In the genomic region with DNA sequence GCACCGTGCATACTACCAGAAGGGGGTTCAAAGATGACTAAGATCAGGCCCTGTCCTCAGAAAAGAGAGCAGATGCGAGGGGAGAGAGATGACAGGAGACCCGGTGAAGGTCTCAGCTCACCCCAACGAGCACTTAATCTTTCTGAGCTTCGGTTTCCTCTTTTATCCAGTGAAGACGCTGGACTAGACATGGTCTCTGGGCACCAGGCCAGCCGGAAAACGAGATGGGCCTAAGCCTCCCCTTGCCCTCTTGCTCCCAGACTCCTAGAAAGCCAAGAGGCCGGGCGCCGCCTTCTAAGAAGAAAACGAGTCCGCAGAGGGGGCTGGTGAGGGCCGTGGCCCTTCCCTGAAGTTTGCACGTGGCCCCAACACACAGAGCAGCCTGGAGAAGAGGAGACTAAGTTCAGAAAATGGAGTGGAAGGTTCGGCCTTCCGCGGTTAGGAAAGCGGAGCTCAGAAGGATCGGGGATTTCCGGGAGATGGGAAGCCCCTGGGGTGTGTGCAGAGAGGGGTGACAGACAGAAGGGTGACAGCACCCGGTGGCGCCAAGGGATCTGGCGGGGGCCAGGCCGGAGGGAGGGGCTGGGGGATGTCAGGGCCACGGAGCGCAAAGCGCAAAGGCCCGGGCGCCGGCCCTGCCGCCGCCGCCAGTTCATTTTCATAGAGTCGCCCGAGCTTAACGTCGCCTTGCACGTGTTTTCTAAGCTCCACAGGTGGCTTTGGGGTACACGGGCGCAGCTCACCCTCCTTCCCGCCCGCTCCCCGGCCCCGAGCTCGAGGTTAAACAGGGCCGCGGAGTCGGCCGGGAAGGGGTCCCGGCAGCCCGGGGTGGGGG, we compare ENCODE assay signal across 8 cellular contexts. TPM values are rescaled to one million over a fixed set of nuclear protein-coding genes. Genes with fewer than 3 reads are reported as not detected.
DNase-seq lines count a peak whose midpoint lies in the region; ATAC-seq and TF ChIP-seq lines count a peak whose summit lies in the region.

No MANE protein-coding gene starts in this region.

- peaks cover 0 to 40% (median 16%) of the 10 kb centered on the region in 12 donors for H3K4me1 ChIP-seq in heart left ventricle

- in situ Hi-C loops in GM13977 (cut with MboI; ENCODE audit: low pct_unique_long_range_greater_than_20kb, low sequenced_read_pairs, unreplicated experiment) = no loop called here

- no peak overlapping the region for H3K27ac ChIP-seq in WERI-Rb-1
- peak overlapping the region in 3 of 12 donors; percentile 25 to 84 (median 67) for H3K27ac ChIP-seq in heart left ventricle

- DNase-seq in GM13977 (ENCODE audit: low spot score) (peak; percentile 88), WERI-Rb-1 (peak; percentile 30), heart left ventricle (peak in 3 of 5 donors; percentile 29 to 71 (median 70)), sciatic nerve (ENCODE audit: low spot score) (no peak), NCI-H2081 treated with DMSO at 0.1 percent for 48 hours (lab: John Stamatoyannopoulos, UW) (no peak)
- DNase-seq in stimulated activated CD4-positive, alpha-beta T cell treated with anti-CD3 and anti-CD28 coated beads, Interleukin-2, amount 100 ng/mL, for 24 hours = no peak

- peaks cover 19% of the 10 kb centered on the region for H3K27me3 ChIP-seq in WERI-Rb-1 (ENCODE audit: insufficient read depth, low read depth, severe bottlenecking)
- H3K27me3 ChIP-seq in heart left ventricle = peaks cover 9 to 53% (median 26%) of the 10 kb centered on the region in 9 donors

- no peaks in the 10 kb centered on the region for H3K36me3 ChIP-seq in WERI-Rb-1
- H3K36me3 ChIP-seq in heart left ventricle = no peaks in the 10 kb centered on the region

- peak overlapping the region; percentile 38 for H3K4me3 ChIP-seq in WERI-Rb-1 (ENCODE audit: low read depth, low read length)
- peak overlapping the region; percentile 32 to 74 (median 54) for H3K4me3 ChIP-seq in heart left ventricle

- TF ChIP-seq POLR2A in heart left ventricle (IDR thresholded peaks at IDR 0.05) = no peak

- intact Hi-C loops in heart left ventricle (cut with DNase I) (no loop called here), sciatic nerve (cut with DNase I) (no loop called here)

- no peaks in the 10 kb centered on the region for H3K9me3 ChIP-seq in WERI-Rb-1 (ENCODE audit: severe bottlenecking)
- no peaks in the 10 kb centered on the region for H3K9me3 ChIP-seq in heart left ventricle

- peak; percentile 39 for ATAC-seq in HG02678 (IDR thresholded peaks at IDR 0.05; ENCODE audit: unreplicated experiment)
- peak in 3 of 4 donors; percentile 5 to 15 (median 5) for ATAC-seq in heart left ventricle
- ATAC-seq in sciatic nerve = peak; percentile 37
- no peak for ATAC-seq in GM21526 (IDR thresholded peaks at IDR 0.05; ENCODE audit: low FRiP score, unreplicated experiment)

- 15 to 37% (median 23%) methylated on average over 30 to 52 of the region's 52 CpGs for WGBS in heart left ventricle, 4 donors

- no peak for TF ChIP-seq CTCF in GM13977 (IDR thresholded peaks at IDR 0.05; ENCODE audit: extremely low read depth, insufficient read depth, missing control alignments)
- no peak for TF ChIP-seq CTCF in WERI-Rb-1 (IDR thresholded peaks at IDR 0.05; ENCODE audit: low read depth, low read length)
- TF ChIP-seq CTCF in heart left ventricle (IDR thresholded peaks at IDR 0.05) = no peak

RNA-seq across cellular contexts. Expression of gene BHLHA9, which starts 42.1 kb away (rescaled TPM):
- total RNA-seq in heart left ventricle = not detected
- not detected for polyA plus RNA-seq in heart left ventricle
- not detected for total RNA-seq in sciatic nerve

RNA-seq across cellular contexts. Expression of gene ABR, which starts 48.4 kb away (rescaled TPM):
- 100 to 1,000 TPM; 134 to 171 (median 156) TPM for total RNA-seq in heart left ventricle
- polyA plus RNA-seq in heart left ventricle = 10 to 100 TPM; 64.5 to 93.2 TPM
- total RNA-seq in sciatic nerve = 110 TPM

RNA-seq across cellular contexts. Expression of gene TRARG1, which starts 51.3 kb away (rescaled TPM):
- 10 to 100 TPM in 1 of 9 donors, 1 to 10 TPM in 3, under 1 TPM in 5; 0.07 to 22.7 (median 0.56) TPM for total RNA-seq in heart left ventricle
- 1 to 10 TPM; 1.7 to 2.2 TPM for polyA plus RNA-seq in heart left ventricle
- 5.3 TPM for total RNA-seq in sciatic nerve

Comparison
In these comparisons a context has a peak if more than half of its experiments do, and no peak if none do; other contexts are left out.
1. DNase-seq: peak in GM13977 (single experiment), WERI-Rb-1 (single experiment) and heart left ventricle (3 of 5); none in sciatic nerve (single experiment), NCI-H2081 treated with DMSO at 0.1 percent for 48 hours (single experiment) and stimulated activated CD4-positive, alpha-beta T cell treated with anti-CD3 and anti-CD28 coated beads, Interleukin-2, amount 100 ng/mL, for 24 hours (0 of 2).